9 cellular contexts compared by ENCODE assay signal in genomic region chr15:100759698-100760356, GRCh38.
DNase-seq lines count a peak whose midpoint lies in the region; ATAC-seq, FAIRE-seq and TF ChIP-seq lines count a peak whose summit lies in the region.
"Had no signal": no experiment of that assay in that cellular context is flagged by ENCODE, and none has a peak within 500 bp of the region (broad histone marks: within the 10 kb centered on the region; RNA-seq: fewer than 3 reads in every experiment).

No MANE protein-coding gene starts in this region.

- no peak overlapping the region for H3K4me3 ChIP-seq in endodermal cell (ENCODE audit: low read length)

- peaks cover 10% of the 10 kb centered on the region for H3K9me3 ChIP-seq in endodermal cell (ENCODE audit: control insufficient read depth, low read length)

- H3K4me3 Mint-ChIP-seq in endodermal cell (peak overlapping the region; percentile 23), nephron progenitor cell (peak overlapping the region; percentile 34)

- TF ChIP-seq CTCF in endodermal cell (conservative IDR thresholded peaks at IDR 0.05): no peak
- TF ChIP-seq CTCF in nephron progenitor cell (IDR thresholded peaks at IDR 0.05): no peak

- H3K9ac ChIP-seq in endodermal cell (ENCODE audit: extremely low read depth, low read length, poor library complexity, severe bottlenecking): no peak overlapping the region

- FAIRE-seq in GM12891 (lab: Jason Lieb, UNC): no peak

- TF ChIP-seq POLR2A in GM12891 (IDR thresholded peaks at IDR 0.05; ENCODE audit: low read depth, low read length): no peak

- H3K27me3 Mint-ChIP-seq in endodermal cell (ENCODE audit: insufficient read depth) (peaks cover 8% of the 10 kb centered on the region), nephron progenitor cell (ENCODE audit: low read depth, poor library complexity) (peaks cover 5% of the 10 kb centered on the region)

- H3K36me3 ChIP-seq in endodermal cell (ENCODE audit: control insufficient read depth, insufficient read depth, low read length): no peaks in the 10 kb centered on the region

- DNase-seq in DMS53 (lab: John Stamatoyannopoulos, UW) (peak; percentile 85), NCI-H460 (ENCODE audit: extremely low read depth, low read depth) (peak; percentile 62), endodermal cell (peak; percentile 71), nephron progenitor cell (no peak), cerebellar nuclear complex (lab: John Stamatoyannopoulos, UW) (no peak), GM12891 (ENCODE audit: insufficient read length, low spot score) (no peak)
- DNase-seq in activated CD4-positive, CD25-positive, alpha-beta regulatory T cell (lab: John Stamatoyannopoulos, UW): no peak
- DNase-seq: NCI-H1694 had no signal

- H3K4me1 Mint-ChIP-seq in endodermal cell (peaks cover 37% of the 10 kb centered on the region), nephron progenitor cell (peaks cover 41% of the 10 kb centered on the region)

- H3K27ac Mint-ChIP-seq in endodermal cell (peak overlapping the region; percentile 19), nephron progenitor cell (peak overlapping the region; percentile 55)

- WGBS in endodermal cell (ENCODE audit: insufficient coverage in 1 of 2, insufficient read length in 1 of 2), 2 experiments: 57 to 78% methylated on average over 12 of the region's 12 CpGs

- H3K27ac ChIP-seq in endodermal cell (ENCODE audit: low read depth, low read length): no peak overlapping the region

- no peaks in the 10 kb centered on the region for H3K27me3 ChIP-seq in endodermal cell (ENCODE audit: control insufficient read depth, insufficient read depth, low read length, poor library complexity, severe bottlenecking)

- H3K4me1 ChIP-seq in endodermal cell (ENCODE audit: control insufficient read depth, insufficient read depth, low read length): peaks cover 4% of the 10 kb centered on the region

- H3K9me3 Mint-ChIP-seq in endodermal cell (no peaks in the 10 kb centered on the region), nephron progenitor cell (peaks cover 2% of the 10 kb centered on the region)

- H3K36me3 Mint-ChIP-seq in endodermal cell (ENCODE audit: low read depth) (no peaks in the 10 kb centered on the region), nephron progenitor cell (ENCODE audit: low read depth) (no peaks in the 10 kb centered on the region)

- ATAC-seq in GM19467 (IDR thresholded peaks at IDR 0.05; ENCODE audit: unreplicated experiment): no peak

TF ChIP-seq in GM12891, 5 proteins besides CTCF, POLR2A, EP300 and RAD21:
- no peak for TF ChIP-seq TAF1 (IDR thresholded peaks at IDR 0.05; ENCODE audit: low read depth, low read length)
- TF ChIP-seq PAX5 (IDR thresholded peaks at IDR 0.05; ENCODE audit: insufficient read depth, low read length, severe bottlenecking): no peak
- TF ChIP-seq POLR2AphosphoS5 (IDR thresholded peaks at IDR 0.05; ENCODE audit: low read depth, low read length): no peak
- TF ChIP-seq POU2F2 (IDR thresholded peaks at IDR 0.05; ENCODE audit: low read depth, low read length): no peak
- no peak for TF ChIP-seq SPI1 (IDR thresholded peaks at IDR 0.05; ENCODE audit: low read depth, low read length)

Comparison
In these comparisons a context has a peak if more than half of its experiments do, and no peak if none do; other contexts are left out.
1. DNase-seq: peak in DMS53 (single experiment), NCI-H460 (single experiment) and endodermal cell (single experiment); none in nephron progenitor cell (single experiment), cerebellar nuclear complex (0 of 2), activated CD4-positive, CD25-positive, alpha-beta regulatory T cell (0 of 4) and GM12891 (single experiment).